9 cellular contexts compared by ENCODE assay signal in the genomic region with DNA sequence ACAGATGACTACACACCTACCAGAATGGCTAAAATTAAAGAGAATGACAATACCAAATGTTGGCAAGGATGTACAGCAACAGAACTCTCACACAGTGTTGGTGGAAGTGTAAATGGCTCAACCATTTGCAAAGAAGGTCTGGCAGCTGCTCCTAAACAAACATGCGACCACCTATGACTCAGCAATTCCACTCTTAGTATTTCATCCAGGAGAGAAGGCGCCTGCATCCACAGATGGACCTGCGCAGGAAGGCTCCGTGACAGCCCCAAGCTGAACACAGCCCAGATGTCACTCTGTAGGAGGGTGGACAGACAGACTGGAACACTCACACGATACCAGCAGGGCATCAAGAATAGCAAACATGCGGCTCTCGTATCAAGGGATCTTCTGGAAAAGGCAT. TPM values are rescaled to one million over a fixed set of nuclear protein-coding genes. Genes with fewer than 3 reads are reported as not detected.
A peak's percentile ranks its signal among the peaks of the same experiment; 100 is the strongest.
DNase-seq lines count a peak whose midpoint lies in the region; ATAC-seq and TF ChIP-seq lines count a peak whose summit lies in the region.
"Had no signal": no experiment of that assay in that cellular context is flagged by ENCODE, and none has a peak within 500 bp of the region (broad histone marks: within the 10 kb centered on the region; RNA-seq: fewer than 3 reads in every experiment).

No MANE protein-coding gene starts in this region.

- no peak overlapping the region for H3K4me3 ChIP-seq in breast epithelium

- DNase-seq in ELF-1 (ENCODE audit: low read depth, low spot score) (peak; percentile 67), NCI-H2171 treated with DMSO at 0.1 percent for 48 hours (lab: John Stamatoyannopoulos, UW) (peak; percentile 85), breast epithelium (ENCODE audit: low spot score in 2 of 2) (no peak), NOMO-1 treated with DMSO at 0.1 percent for 48 hours (lab: John Stamatoyannopoulos, UW; ENCODE audit: unreplicated experiment) (no peak), NCI-H1105 (lab: John Stamatoyannopoulos, UW) (no peak), mucosa of gallbladder (ENCODE audit: low spot score) (no peak)
- DNase-seq in natural killer cell treated with Interleukin-12 subunit alpha and Interleukin-12 subunit beta and Interleukin-15 and Interleukin-18, amount 100 ng/mL, for 72 hours (ENCODE audit: low spot score): no peak

- peak overlapping the region; percentile 54 to 95 for H3K27ac Mint-ChIP-seq in natural killer cell treated with Interleukin-12 subunit alpha and Interleukin-12 subunit beta and Interleukin-15 and Interleukin-18, amount 100 ng/mL, for 72 hours

- TF ChIP-seq CTCF in breast epithelium (IDR thresholded peaks at IDR 0.05): no peak

- no peaks in the 10 kb centered on the region for H3K27me3 Mint-ChIP-seq in natural killer cell treated with Interleukin-12 subunit alpha and Interleukin-12 subunit beta and Interleukin-15 and Interleukin-18, amount 100 ng/mL, for 72 hours

- ATAC-seq in natural killer cell treated with Interleukin-12 subunit alpha and Interleukin-12 subunit beta and Interleukin-15 and Interleukin-18, amount 100 ng/mL, for 72 hours: no peak
- ATAC-seq in GM21423 (IDR thresholded peaks at IDR 0.05; ENCODE audit: unreplicated experiment): no peak

- H3K4me1 ChIP-seq in breast epithelium: peaks cover 16 to 55% of the 10 kb centered on the region in 2 donors

- peak overlapping the region; percentile 26 to 33 for H3K27ac ChIP-seq in breast epithelium

- no peaks in the 10 kb centered on the region for H3K27me3 ChIP-seq in breast epithelium

- peak overlapping the region; percentile 19 for H3K4me3 Mint-ChIP-seq in natural killer cell treated with Interleukin-12 subunit alpha and Interleukin-12 subunit beta and Interleukin-15 and Interleukin-18, amount 100 ng/mL, for 72 hours

- no peaks in the 10 kb centered on the region for H3K36me3 Mint-ChIP-seq in natural killer cell treated with Interleukin-12 subunit alpha and Interleukin-12 subunit beta and Interleukin-15 and Interleukin-18, amount 100 ng/mL, for 72 hours

- H3K9me3 ChIP-seq in breast epithelium: no peaks in the 10 kb centered on the region

- H3K9me3 Mint-ChIP-seq in natural killer cell treated with Interleukin-12 subunit alpha and Interleukin-12 subunit beta and Interleukin-15 and Interleukin-18, amount 100 ng/mL, for 72 hours: no peaks in the 10 kb centered on the region

- no peaks in the 10 kb centered on the region for H3K36me3 ChIP-seq in breast epithelium

- peaks cover 62 to 64% of the 10 kb centered on the region in 2 donors for H3K4me1 Mint-ChIP-seq in natural killer cell treated with Interleukin-12 subunit alpha and Interleukin-12 subunit beta and Interleukin-15 and Interleukin-18, amount 100 ng/mL, for 72 hours (ENCODE audit: low read depth in 2 of 2)

- TF ChIP-seq POLR2A in breast epithelium (IDR thresholded peaks at IDR 0.05): no peak

- intact Hi-C loops in breast epithelium (cut with DNase I; ENCODE audit: low total_unique reads): loop anchor here (10.0 kb wide), 1 partner anchor 678 kb away; a partner anchor contains a TSS

RNA-seq across cellular contexts. Expression of a gene that starts 6.7 kb away (rescaled TPM):
- 100 to 1,000 TPM; 187 to 351 (median 272) TPM for total RNA-seq in breast epithelium
- 10 to 100 TPM; 69.4 to 81.7 TPM for total RNA-seq in natural killer cell treated with Interleukin-12 subunit alpha and Interleukin-12 subunit beta and Interleukin-15 and Interleukin-18, amount 100 ng/mL, for 72 hours
- 295 TPM for total RNA-seq in mucosa of gallbladder

RNA-seq across cellular contexts. Expression of a gene that starts 48.9 kb away (rescaled TPM):
- total RNA-seq in breast epithelium (10 to 100 TPM; 64.2 to 64.8 (median 64.4) TPM), mucosa of gallbladder (70.5 TPM)
- total RNA-seq in natural killer cell treated with Interleukin-12 subunit alpha and Interleukin-12 subunit beta and Interleukin-15 and Interleukin-18, amount 100 ng/mL, for 72 hours: 10 to 100 TPM; 50.1 to 53.9 TPM

RNA-seq across cellular contexts. Expression of a gene that starts 53.9 kb away (rescaled TPM):
- total RNA-seq in breast epithelium: 100 to 1,000 TPM in 1 of 3 donors, 10 to 100 TPM in 2; 19.7 to 242 (median 92.8) TPM
- total RNA-seq in natural killer cell treated with Interleukin-12 subunit alpha and Interleukin-12 subunit beta and Interleukin-15 and Interleukin-18, amount 100 ng/mL, for 72 hours: 1,000 to 10,000 TPM in 1 of 2 donors, 100 to 1,000 TPM in 1; 448 to 1,246 TPM
- 84.5 TPM for total RNA-seq in mucosa of gallbladder
- total RNA-seq: HT-29 had no signal

Comparison
In these comparisons a context has a peak if more than half of its experiments do, and no peak if none do; other contexts are left out.
1. DNase-seq: peak in ELF-1 (single experiment) and NCI-H2171 treated with DMSO at 0.1 percent for 48 hours (single experiment); none in breast epithelium (0 of 2), natural killer cell treated with Interleukin-12 subunit alpha and Interleukin-12 subunit beta and Interleukin-15 and Interleukin-18, amount 100 ng/mL, for 72 hours (single experiment), NOMO-1 treated with DMSO at 0.1 percent for 48 hours (single experiment), NCI-H1105 (single experiment) and mucosa of gallbladder (single experiment).